In genomic region chr14:70665448-70666363, GRCh38 we compare ENCODE assay signal across 9 cellular contexts. TPM values are rescaled to one million over a fixed set of nuclear protein-coding genes. Genes with fewer than 3 reads are reported as not detected.
DNase-seq lines count a peak whose midpoint lies in the region; ATAC-seq and TF ChIP-seq lines count a peak whose summit lies in the region.
"Had no signal": no experiment of that assay in that cellular context is flagged by ENCODE, and none has a peak within 500 bp of the region (broad histone marks: within the 10 kb centered on the region; RNA-seq: fewer than 3 reads in every experiment).

No MANE protein-coding gene starts in this region.

- WGBS in tibial nerve, 2 donors, result 62 to 67% methylated on average over 8 of the region's 8 CpGs

- no peaks in the 10 kb centered on the region for H3K27me3 ChIP-seq in PC-9 (ENCODE audit: insufficient read depth, low read depth)
- no peaks in the 10 kb centered on the region for H3K27me3 ChIP-seq in tibial nerve

- peaks cover 5% of the 10 kb centered on the region; the same call in 1 of the 2 replicates for H3K79me2 ChIP-seq in PC-9 (ENCODE audit: low read depth)

- H3K4me3 ChIP-seq in PC-9 (peak overlapping the region; percentile 55), tibial nerve (no peak overlapping the region)

- TF ChIP-seq POLR2A in tibial nerve (IDR thresholded peaks at IDR 0.05), result no peak

- BruUV-seq in PC-9 (replicated peaks; lab: Mats Ljungman, UMichigan), result TSS peak; percentile 93

- peak; percentile 79 for ATAC-seq in GM19455 (IDR thresholded peaks at IDR 0.05; ENCODE audit: unreplicated experiment)
- peak; percentile 35 for ATAC-seq in HG03457 (IDR thresholded peaks at IDR 0.05; ENCODE audit: unreplicated experiment)

- H3K9me2 ChIP-seq in PC-9 (ENCODE audit: insufficient read depth), result no peaks in the 10 kb centered on the region

- H3K36me3 ChIP-seq in PC-9 (ENCODE audit: low read depth) (peaks cover 5% of the 10 kb centered on the region; the same call in 1 of the 2 replicates), tibial nerve (no peaks in the 10 kb centered on the region)

- peak overlapping the region; percentile 91 for H3K4me2 ChIP-seq in PC-9

- peak; percentile 94 for DNase-seq in DMS79 treated with DMSO at 0.1 percent for 48 hours (lab: John Stamatoyannopoulos, UW)
- DNase-seq in PC-9, result peak; percentile 93 to 96
- DNase-seq in left kidney (ENCODE audit: low read depth, low spot score), result peak; percentile 27
- DNase-seq in tibial nerve (ENCODE audit: low spot score in 2 of 2), result no peak
- no peak for DNase-seq in activated CD8-positive, alpha-beta memory T cell treated with anti-CD3 and anti-CD28 coated beads, Interleukin-2, amount 50 U/mL, for 48 hours
- DNase-seq in NCI-H1436 treated with DMSO at 0.1 percent for 48 hours (lab: John Stamatoyannopoulos, UW), result no peak
- DNase-seq: left cardiac atrium had no signal

- intact Hi-C loops in PC-9 (cut with micrococcal nuclease; ENCODE audit: unreplicated experiment), result loop anchor here (1.0 to 2.0 kb wide), 8 partner anchors 24 to 147 kb away; partner anchors contain the start of genes MED6 and TTC9

- H2AFZ ChIP-seq in PC-9, result peak overlapping the region; percentile 36; the same call in 1 of the 2 replicates

- H3K4me1 ChIP-seq in PC-9 (replicated peaks; ENCODE audit: insufficient read depth) (peaks cover 70% of the 10 kb centered on the region), tibial nerve (peaks cover 0 to 16% (median 2%) of the 10 kb centered on the region in 4 donors)

- no peaks in the 10 kb centered on the region for H4K20me1 ChIP-seq in PC-9 (ENCODE audit: insufficient read depth)

- POLR2A ChIA-PET in PC-9 (lab: Charles Lee; ENCODE audit: unreplicated experiment), result interaction anchor here (0.5 to 0.7 kb wide), 5 partner anchors 34 to 150 kb away, joined by 3 to 8 read pairs (median 5); partner anchors contain the start of gene MAP3K9

- CTCF ChIA-PET in PC-9 (lab: Charles Lee), result interaction anchor here (1.1 kb wide), 1 partner anchor 48 kb away, joined by 7 read pairs; no protein-coding TSS in a partner anchor

- H3K27ac ChIP-seq in PC-9, result peak overlapping the region; percentile 99
- peak overlapping the region in 2 of 4 donors; percentile 15 to 20 for H3K27ac ChIP-seq in tibial nerve

- TF ChIP-seq CTCF in PC-9 (conservative IDR thresholded peaks at IDR 0.05), result 0 out of 2 replicates have a peak, but pooled peaks have one; percentile 13
- no peak for TF ChIP-seq CTCF in tibial nerve (IDR thresholded peaks at IDR 0.05)

- TF ChIP-seq EP300 in tibial nerve (IDR thresholded peaks at IDR 0.05), result no peak

- H3F3A ChIP-seq in PC-9 (ENCODE audit: insufficient read depth, low read depth), result peaks cover 42% of the 10 kb centered on the region

- H3K9me3 ChIP-seq in PC-9 (ENCODE audit: insufficient read depth, low read depth) (no peaks in the 10 kb centered on the region), tibial nerve (no peaks in the 10 kb centered on the region)

RNA-seq across cellular contexts. Expression of gene TTC9, which starts 24.0 kb away (rescaled TPM):
- total RNA-seq in PC-9 (2021) (9.3 and 9.9 TPM in 2 replicates), tibial nerve (1 to 10 TPM; 3.9 to 6.9 (median 5.4) TPM)

Comparison
In these comparisons a context has a peak if more than half of its experiments do, and no peak if none do; other contexts are left out.
1. DNase-seq: peak in DMS79 treated with DMSO at 0.1 percent for 48 hours (single experiment), PC-9 (2 of 2) and left kidney (single experiment); none in tibial nerve (0 of 2), activated CD8-positive, alpha-beta memory T cell treated with anti-CD3 and anti-CD28 coated beads, Interleukin-2, amount 50 U/mL, for 48 hours (single experiment) and NCI-H1436 treated with DMSO at 0.1 percent for 48 hours (single experiment).